In genomic region chr11:85854212-85854556, GRCh38 we compare ENCODE assay signal across 1 cellular context.
TF ChIP-seq lines count a peak whose summit lies in the region.

No MANE protein-coding gene starts in this region.

TF ChIP-seq in GM12878, 131 proteins besides CTCF, POLR2A, EP300 and RAD21 (continued from another document):
- TF ChIP-seq, protein P1, sequence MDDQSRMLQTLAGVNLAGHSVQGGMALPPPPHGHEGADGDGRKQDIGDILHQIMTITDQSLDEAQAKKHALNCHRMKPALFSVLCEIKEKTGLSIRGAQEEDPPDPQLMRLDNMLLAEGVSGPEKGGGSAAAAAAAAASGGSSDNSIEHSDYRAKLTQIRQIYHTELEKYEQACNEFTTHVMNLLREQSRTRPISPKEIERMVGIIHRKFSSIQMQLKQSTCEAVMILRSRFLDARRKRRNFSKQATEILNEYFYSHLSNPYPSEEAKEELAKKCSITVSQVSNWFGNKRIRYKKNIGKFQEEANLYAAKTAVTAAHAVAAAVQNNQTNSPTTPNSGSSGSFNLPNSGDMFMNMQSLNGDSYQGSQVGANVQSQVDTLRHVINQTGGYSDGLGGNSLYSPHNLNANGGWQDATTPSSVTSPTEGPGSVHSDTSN (IDR thresholded peaks at IDR 0.05; ENCODE audit: insufficient replicate concordance, low read depth, low read length), result no peak
